1 cellular context compared by ENCODE assay signal in the genomic region with DNA sequence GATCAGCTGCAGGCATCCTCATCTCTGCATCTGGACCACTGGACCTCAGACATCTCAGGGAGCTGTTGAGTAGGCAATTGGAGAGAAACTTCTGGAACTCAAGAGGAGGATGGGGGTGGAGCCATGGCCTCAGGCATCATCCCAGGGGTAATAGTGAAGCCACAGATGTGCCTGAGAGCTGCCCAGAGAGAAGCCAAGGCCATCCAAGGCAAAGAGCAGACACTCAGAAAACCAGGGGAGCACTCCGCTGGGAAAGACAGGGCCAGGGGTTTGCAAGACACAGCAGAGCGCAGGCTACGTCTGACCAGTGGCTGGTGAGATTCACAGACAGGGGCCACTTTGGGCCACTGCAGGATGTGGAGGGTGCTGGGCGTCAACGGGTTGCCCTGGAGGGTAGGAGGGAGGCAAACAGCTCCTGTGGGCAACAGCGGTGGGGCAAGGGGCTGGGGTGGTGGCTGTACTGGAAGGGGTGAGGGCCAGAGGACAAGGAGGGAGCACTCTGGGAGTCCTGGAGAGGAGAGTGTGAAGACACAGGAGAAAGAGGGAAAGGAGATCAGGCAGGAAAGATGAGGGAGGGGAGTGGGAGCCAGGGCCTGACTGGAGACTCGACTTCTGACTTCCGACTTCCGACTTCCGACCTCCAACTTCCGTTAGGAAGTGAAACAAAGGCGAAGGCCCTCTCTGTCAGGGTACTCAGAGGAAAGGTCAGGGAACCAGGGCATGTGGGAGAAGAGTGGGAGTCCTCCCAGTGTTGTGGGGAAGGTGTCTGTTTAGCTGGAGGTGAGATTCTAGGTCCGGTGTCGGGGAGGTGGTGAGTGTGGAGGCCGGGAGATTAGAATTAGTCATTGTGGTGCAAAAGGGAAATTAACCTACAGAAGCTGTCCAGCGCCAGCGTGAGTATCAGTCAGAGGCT.
A peak's percentile ranks its signal among the peaks of the same experiment; 100 is the strongest.
TF ChIP-seq lines count a peak whose summit lies in the region.

No MANE protein-coding gene starts in this region.

TF ChIP-seq in K562, 482 proteins besides CTCF, POLR2A, EP300 and RAD21 (continued from another document and continues in another):
- TF ChIP-seq, protein P1, sequence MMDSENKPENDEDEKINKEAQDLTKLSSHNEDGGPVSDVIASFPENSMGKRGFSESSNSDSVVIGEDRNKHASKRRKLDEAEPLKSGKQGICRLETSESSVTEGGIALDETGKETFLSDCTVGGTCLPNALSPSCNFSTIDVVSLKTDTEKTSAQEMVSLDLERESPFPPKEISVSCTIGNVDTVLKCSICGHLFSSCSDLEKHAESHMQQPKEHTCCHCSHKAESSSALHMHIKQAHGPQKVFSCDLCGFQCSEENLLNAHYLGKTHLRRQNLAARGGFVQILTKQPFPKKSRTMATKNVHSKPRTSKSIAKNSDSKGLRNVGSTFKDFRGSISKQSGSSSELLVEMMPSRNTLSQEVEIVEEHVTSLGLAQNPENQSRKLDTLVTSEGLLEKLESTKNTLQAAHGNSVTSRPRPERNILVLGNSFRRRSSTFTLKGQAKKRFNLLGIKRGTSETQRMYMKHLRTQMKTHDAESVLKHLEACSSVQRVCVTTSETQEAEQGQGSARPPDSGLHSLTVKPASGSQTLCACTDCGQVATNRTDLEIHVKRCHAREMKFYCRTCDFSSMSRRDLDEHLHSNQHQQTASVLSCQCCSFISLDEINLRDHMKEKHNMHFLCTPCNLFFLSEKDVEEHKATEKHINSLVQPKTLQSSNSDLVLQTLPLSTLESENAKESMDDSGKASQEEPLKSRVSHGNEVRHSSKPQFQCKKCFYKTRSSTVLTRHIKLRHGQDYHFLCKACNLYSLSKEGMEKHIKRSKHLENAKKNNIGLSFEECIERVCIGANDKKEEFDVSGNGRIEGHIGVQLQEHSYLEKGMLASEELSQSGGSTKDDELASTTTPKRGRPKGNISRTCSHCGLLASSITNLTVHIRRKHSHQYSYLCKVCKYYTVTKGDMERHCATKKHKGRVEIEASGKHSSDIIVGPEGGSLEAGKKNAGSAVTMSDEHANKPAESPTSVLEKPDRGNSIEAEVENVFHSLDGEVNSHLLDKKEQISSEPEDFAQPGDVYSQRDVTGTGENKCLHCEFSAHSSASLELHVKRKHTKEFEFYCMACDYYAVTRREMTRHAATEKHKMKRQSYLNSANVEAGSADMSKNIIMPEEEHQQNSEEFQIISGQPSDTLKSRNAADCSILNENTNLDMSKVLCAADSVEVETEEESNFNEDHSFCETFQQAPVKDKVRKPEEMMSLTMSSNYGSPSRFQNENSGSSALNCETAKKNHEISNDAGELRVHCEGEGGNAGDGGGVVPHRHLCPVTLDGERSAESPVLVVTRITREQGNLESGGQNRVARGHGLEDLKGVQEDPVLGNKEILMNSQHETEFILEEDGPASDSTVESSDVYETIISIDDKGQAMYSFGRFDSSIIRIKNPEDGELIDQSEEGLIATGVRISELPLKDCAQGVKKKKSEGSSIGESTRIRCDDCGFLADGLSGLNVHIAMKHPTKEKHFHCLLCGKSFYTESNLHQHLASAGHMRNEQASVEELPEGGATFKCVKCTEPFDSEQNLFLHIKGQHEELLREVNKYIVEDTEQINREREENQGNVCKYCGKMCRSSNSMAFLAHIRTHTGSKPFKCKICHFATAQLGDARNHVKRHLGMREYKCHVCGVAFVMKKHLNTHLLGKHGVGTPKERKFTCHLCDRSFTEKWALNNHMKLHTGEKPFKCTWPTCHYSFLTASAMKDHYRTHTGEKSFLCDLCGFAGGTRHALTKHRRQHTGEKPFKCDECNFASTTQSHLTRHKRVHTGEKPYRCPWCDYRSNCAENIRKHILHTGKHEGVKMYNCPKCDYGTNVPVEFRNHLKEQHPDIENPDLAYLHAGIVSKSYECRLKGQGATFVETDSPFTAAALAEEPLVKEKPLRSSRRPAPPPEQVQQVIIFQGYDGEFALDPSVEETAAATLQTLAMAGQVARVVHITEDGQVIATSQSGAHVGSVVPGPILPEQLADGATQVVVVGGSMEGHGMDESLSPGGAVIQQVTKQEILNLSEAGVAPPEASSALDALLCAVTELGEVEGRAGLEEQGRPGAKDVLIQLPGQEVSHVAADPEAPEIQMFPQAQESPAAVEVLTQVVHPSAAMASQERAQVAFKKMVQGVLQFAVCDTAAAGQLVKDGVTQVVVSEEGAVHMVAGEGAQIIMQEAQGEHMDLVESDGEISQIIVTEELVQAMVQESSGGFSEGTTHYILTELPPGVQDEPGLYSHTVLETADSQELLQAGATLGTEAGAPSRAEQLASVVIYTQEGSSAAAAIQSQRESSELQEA (IDR thresholded peaks at IDR 0.05; ENCODE audit: low read depth) = no peak
- TF ChIP-seq DACH1 (IDR thresholded peaks at IDR 0.05; ENCODE audit: partially characterized antibody) (no peak), ZNF507 (tag; conservative IDR thresholded peaks at IDR 0.05) (no peak), IFI16 (CRISPR knock-in tag; IDR thresholded peaks at IDR 0.05) (no peak), U2AF1 (optimal IDR thresholded peaks at IDR 0.05; ENCODE audit: low read depth, low read length) (no peak), ZNF76 (CRISPR knock-in tag; IDR thresholded peaks at IDR 0.05; ENCODE audit: borderline replicate concordance) (no peak), SAFB2 (IDR thresholded peaks at IDR 0.05; ENCODE audit: borderline replicate concordance, low read depth, low read length, severe bottlenecking) (no peak), ZBTB17 (CRISPR knock-in tag; IDR thresholded peaks at IDR 0.05) (0 out of 2 replicates have a peak, but pooled peaks have one; percentile 19), EWSR1 (IDR thresholded peaks at IDR 0.05; ENCODE audit: borderline replicate concordance, low read depth, partially characterized antibody) (no peak), NR2F6 (CRISPR knock-in tag; IDR thresholded peaks at IDR 0.05) (no peak), TEAD4 (IDR thresholded peaks at IDR 0.05; ENCODE audit: low read length) (peak; percentile 94), TEAD4 (CRISPR knock-in tag; IDR thresholded peaks at IDR 0.05; ENCODE audit: borderline replicate concordance) (no peak), XRCC5 (IDR thresholded peaks at IDR 0.05; ENCODE audit: low read depth, low read length) (0 out of 2 replicates have a peak, but pooled peaks have one; percentile 51), SRSF3 (IDR thresholded peaks at IDR 0.05; ENCODE audit: insufficient read depth, low read length) (no peak), HMG20B (CRISPR knock-in tag; IDR thresholded peaks at IDR 0.05) (no peak), SIN3A (IDR thresholded peaks at IDR 0.05; ENCODE audit: borderline replicate concordance in 2 of 2, control insufficient read depth in 1 of 2, low read depth in 2 of 2, low read length in 2 of 2) (no peak), TCF3 (CRISPR knock-in tag; IDR thresholded peaks at IDR 0.05) (peak; percentile 93), TAF7 (tag; IDR thresholded peaks at IDR 0.05) (0 out of 2 replicates have a peak, but pooled peaks have one; percentile 6), SMARCA5 (IDR thresholded peaks at IDR 0.05) (0 out of 2 replicates have a peak, but pooled peaks have one; percentile 16), SNRNP70 (optimal IDR thresholded peaks at IDR 0.05; ENCODE audit: low read depth, low read length) (no peak)
- TF ChIP-seq, protein P2, sequence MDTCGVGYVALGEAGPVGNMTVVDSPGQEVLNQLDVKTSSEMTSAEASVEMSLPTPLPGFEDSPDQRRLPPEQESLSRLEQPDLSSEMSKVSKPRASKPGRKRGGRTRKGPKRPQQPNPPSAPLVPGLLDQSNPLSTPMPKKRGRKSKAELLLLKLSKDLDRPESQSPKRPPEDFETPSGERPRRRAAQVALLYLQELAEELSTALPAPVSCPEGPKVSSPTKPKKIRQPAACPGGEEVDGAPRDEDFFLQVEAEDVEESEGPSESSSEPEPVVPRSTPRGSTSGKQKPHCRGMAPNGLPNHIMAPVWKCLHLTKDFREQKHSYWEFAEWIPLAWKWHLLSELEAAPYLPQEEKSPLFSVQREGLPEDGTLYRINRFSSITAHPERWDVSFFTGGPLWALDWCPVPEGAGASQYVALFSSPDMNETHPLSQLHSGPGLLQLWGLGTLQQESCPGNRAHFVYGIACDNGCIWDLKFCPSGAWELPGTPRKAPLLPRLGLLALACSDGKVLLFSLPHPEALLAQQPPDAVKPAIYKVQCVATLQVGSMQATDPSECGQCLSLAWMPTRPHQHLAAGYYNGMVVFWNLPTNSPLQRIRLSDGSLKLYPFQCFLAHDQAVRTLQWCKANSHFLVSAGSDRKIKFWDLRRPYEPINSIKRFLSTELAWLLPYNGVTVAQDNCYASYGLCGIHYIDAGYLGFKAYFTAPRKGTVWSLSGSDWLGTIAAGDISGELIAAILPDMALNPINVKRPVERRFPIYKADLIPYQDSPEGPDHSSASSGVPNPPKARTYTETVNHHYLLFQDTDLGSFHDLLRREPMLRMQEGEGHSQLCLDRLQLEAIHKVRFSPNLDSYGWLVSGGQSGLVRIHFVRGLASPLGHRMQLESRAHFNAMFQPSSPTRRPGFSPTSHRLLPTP (IDR thresholded peaks at IDR 0.05; ENCODE audit: borderline replicate concordance, extremely low read depth, insufficient read length) = no peak
- TF ChIP-seq, protein P3, sequence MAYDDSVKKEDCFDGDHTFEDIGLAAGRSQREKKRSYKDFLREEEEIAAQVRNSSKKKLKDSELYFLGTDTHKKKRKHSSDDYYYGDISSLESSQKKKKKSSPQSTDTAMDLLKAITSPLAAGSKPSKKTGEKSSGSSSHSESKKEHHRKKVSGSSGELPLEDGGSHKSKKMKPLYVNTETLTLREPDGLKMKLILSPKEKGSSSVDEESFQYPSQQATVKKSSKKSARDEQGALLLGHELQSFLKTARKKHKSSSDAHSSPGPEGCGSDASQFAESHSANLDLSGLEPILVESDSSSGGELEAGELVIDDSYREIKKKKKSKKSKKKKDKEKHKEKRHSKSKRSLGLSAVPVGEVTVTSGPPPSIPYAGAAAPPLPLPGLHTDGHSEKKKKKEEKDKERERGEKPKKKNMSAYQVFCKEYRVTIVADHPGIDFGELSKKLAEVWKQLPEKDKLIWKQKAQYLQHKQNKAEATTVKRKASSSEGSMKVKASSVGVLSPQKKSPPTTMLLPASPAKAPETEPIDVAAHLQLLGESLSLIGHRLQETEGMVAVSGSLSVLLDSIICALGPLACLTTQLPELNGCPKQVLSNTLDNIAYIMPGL (CRISPR knock-in tag; IDR thresholded peaks at IDR 0.05) = no peak
- TF ChIP-seq, protein P4, sequence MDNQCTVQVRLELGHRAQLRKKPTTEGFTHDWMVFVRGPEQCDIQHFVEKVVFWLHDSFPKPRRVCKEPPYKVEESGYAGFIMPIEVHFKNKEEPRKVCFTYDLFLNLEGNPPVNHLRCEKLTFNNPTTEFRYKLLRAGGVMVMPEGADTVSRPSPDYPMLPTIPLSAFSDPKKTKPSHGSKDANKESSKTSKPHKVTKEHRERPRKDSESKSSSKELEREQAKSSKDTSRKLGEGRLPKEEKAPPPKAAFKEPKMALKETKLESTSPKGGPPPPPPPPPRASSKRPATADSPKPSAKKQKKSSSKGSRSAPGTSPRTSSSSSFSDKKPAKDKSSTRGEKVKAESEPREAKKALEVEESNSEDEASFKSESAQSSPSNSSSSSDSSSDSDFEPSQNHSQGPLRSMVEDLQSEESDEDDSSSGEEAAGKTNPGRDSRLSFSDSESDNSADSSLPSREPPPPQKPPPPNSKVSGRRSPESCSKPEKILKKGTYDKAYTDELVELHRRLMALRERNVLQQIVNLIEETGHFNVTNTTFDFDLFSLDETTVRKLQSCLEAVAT (IDR thresholded peaks at IDR 0.05) = peak in 1 of 2 experiments; percentile 72; a peak in 2 of 4 replicates
- TF ChIP-seq, protein P5, sequence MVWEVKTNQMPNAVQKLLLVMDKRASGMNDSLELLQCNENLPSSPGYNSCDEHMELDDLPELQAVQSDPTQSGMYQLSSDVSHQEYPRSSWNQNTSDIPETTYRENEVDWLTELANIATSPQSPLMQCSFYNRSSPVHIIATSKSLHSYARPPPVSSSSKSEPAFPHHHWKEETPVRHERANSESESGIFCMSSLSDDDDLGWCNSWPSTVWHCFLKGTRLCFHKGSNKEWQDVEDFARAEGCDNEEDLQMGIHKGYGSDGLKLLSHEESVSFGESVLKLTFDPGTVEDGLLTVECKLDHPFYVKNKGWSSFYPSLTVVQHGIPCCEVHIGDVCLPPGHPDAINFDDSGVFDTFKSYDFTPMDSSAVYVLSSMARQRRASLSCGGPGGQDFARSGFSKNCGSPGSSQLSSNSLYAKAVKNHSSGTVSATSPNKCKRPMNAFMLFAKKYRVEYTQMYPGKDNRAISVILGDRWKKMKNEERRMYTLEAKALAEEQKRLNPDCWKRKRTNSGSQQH (CRISPR knock-in tag; IDR thresholded peaks at IDR 0.05) = 0 out of 2 replicates have a peak, but pooled peaks have one; percentile 52
- TF ChIP-seq, protein P6, sequence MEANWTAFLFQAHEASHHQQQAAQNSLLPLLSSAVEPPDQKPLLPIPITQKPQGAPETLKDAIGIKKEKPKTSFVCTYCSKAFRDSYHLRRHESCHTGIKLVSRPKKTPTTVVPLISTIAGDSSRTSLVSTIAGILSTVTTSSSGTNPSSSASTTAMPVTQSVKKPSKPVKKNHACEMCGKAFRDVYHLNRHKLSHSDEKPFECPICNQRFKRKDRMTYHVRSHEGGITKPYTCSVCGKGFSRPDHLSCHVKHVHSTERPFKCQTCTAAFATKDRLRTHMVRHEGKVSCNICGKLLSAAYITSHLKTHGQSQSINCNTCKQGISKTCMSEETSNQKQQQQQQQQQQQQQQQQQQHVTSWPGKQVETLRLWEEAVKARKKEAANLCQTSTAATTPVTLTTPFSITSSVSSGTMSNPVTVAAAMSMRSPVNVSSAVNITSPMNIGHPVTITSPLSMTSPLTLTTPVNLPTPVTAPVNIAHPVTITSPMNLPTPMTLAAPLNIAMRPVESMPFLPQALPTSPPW (CRISPR knock-in tag; IDR thresholded peaks at IDR 0.05) = peak; percentile 74
- TF ChIP-seq, protein P7, sequence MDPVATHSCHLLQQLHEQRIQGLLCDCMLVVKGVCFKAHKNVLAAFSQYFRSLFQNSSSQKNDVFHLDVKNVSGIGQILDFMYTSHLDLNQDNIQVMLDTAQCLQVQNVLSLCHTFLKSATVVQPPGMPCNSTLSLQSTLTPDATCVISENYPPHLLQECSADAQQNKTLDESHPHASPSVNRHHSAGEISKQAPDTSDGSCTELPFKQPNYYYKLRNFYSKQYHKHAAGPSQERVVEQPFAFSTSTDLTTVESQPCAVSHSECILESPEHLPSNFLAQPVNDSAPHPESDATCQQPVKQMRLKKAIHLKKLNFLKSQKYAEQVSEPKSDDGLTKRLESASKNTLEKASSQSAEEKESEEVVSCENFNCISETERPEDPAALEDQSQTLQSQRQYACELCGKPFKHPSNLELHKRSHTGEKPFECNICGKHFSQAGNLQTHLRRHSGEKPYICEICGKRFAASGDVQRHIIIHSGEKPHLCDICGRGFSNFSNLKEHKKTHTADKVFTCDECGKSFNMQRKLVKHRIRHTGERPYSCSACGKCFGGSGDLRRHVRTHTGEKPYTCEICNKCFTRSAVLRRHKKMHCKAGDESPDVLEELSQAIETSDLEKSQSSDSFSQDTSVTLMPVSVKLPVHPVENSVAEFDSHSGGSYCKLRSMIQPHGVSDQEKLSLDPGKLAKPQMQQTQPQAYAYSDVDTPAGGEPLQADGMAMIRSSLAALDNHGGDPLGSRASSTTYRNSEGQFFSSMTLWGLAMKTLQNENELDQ (CRISPR knock-in tag; IDR thresholded peaks at IDR 0.05; ENCODE audit: borderline replicate concordance) = no peak
- TF ChIP-seq, protein P8, sequence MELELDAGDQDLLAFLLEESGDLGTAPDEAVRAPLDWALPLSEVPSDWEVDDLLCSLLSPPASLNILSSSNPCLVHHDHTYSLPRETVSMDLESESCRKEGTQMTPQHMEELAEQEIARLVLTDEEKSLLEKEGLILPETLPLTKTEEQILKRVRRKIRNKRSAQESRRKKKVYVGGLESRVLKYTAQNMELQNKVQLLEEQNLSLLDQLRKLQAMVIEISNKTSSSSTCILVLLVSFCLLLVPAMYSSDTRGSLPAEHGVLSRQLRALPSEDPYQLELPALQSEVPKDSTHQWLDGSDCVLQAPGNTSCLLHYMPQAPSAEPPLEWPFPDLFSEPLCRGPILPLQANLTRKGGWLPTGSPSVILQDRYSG (tag; conservative IDR thresholded peaks at IDR 0.05; ENCODE audit: low read depth) = peak; percentile 76; the same call in 1 of the 2 replicates
